In the genomic region with DNA sequence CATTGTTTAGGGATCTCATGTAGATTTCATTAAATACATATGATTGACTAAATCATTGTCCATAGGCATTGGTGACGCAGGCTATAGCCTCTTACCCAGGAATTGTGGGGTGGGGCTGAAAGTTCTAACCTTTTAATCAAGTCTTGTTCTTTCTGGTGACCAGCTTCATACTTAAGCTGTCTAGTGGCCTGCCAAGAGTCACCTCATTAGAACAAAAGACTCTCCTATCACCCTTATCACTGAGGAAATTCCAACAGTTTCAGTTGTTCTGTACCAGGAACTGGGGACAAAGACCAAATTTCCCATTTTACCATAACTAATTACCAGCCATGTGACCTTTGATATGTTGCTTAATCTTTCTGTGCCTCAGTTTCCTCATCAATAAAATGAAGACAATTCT, we compare ENCODE assay signal across 22 cellular contexts.
"Had no signal": no experiment of that assay in that cellular context is flagged by ENCODE, and none has a peak within 500 bp of the region (broad histone marks: within the 10 kb centered on the region; RNA-seq: fewer than 3 reads in every experiment).

No MANE protein-coding gene starts in this region.

- H3K4me3 ChIP-seq: coronary artery, dorsolateral prefrontal cortex, neural progenitor cell, SJSA1, suprapubic skin, transverse colon had no signal

- H3K27me3 ChIP-seq: dorsolateral prefrontal cortex, neural progenitor cell, SJSA1, suprapubic skin, transverse colon had no signal

- DNase-seq: activated CD4-positive, alpha-beta T cell treated with anti-CD3 and anti-CD28 coated beads for 36 hours; activated CD4-positive, CD25-positive, alpha-beta regulatory T cell; activated CD8-positive, alpha-beta memory T cell treated with anti-CD3 and anti-CD28 coated beads, Interleukin-2, amount 10 ng/mL, durations not matched to agents 7 days and 5 days; activated CD8-positive, alpha-beta T cell treated with anti-CD3 and anti-CD28 coated beads, Interleukin-2, amount 10 ng/mL, durations not matched to agents 7 days and 5 days; activated naive CD8-positive, alpha-beta T cell treated with anti-CD3 and anti-CD28 coated beads, Interleukin-2, amount 50 U/mL, for 24 hours; activated T-cell treated with anti-CD3 and anti-CD28 coated beads, Interleukin-2, amount 50 U/mL, for 48 hours; amygdala; dorsolateral prefrontal cortex; effector memory CD4-positive, alpha-beta T cell; erythroblast; head of caudate nucleus; natural killer cell; occipital lobe; posterior cingulate gyrus; stimulated activated naive CD4-positive, alpha-beta T cell; T-helper 1 cell; transverse colon had no signal

- H3K27ac ChIP-seq: coronary artery, dorsolateral prefrontal cortex, neural progenitor cell, SJSA1, suprapubic skin had no signal

- H3K4me1 ChIP-seq: SJSA1, suprapubic skin, transverse colon had no signal

- FAIRE-seq: bronchial epithelial cell had no signal

- H3K36me3 ChIP-seq: neural progenitor cell, SJSA1, suprapubic skin, transverse colon had no signal

- H3K9me3 ChIP-seq: SJSA1, suprapubic skin, transverse colon had no signal

- H3K9ac ChIP-seq: neural progenitor cell had no signal

- ATAC-seq: activated CD4-positive, alpha-beta T cell treated with anti-CD3 and anti-CD28 coated beads for 36 hours; activated CD8-positive, alpha-beta memory T cell treated with anti-CD3 and anti-CD28 coated beads, Interleukin-2, amount 10 ng/mL, durations not matched to agents 7 days and 5 days; activated CD8-positive, alpha-beta T cell treated with anti-CD3 and anti-CD28 coated beads, Interleukin-2, amount 10 ng/mL, durations not matched to agents 7 days and 5 days; activated naive CD8-positive, alpha-beta T cell treated with anti-CD3 and anti-CD28 coated beads, Interleukin-2, amount 50 U/mL, for 24 hours; natural killer cell had no signal
